Comparison of ENCODE assay signal across 7 cellular contexts in the genomic region with DNA sequence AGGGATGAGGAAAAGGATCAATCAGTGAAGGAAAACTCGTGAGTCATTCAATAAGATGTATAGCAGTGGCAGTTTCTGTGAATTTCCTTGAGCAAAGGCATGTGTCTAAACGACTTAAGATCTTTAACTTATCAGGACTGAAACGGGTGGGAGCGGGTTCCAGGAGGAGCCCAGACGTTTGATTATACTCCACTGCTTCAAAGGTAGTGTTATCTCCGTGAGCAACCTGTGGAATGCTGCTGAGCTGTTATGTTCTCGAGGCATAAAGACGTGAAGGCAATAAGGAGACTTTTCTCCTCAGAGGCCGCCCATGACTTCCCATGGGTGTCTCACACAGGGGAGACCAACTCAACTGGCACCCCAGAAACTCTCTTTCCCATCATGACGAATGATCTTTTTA.
DNase-seq lines count a peak whose midpoint lies in the region; ATAC-seq, FAIRE-seq and TF ChIP-seq lines count a peak whose summit lies in the region.
"Not testable (repeated sequence)": the region's sequence is repeated elsewhere in the genome, so short reads cannot be mapped to it uniquely, and the experiment has no call there.

No MANE protein-coding gene starts in this region.

- not testable (repeated sequence) for H2BK20ac ChIP-seq in H1 (ENCODE audit: low read length)

- not testable (repeated sequence) for H2BK120ac ChIP-seq in H1 (replicated peaks; ENCODE audit: low read depth, low read length); mesendoderm (ENCODE audit: low read depth, low read length); neuronal stem cell (ENCODE audit: low read depth, low read length)

- not testable (repeated sequence) for H3K14ac ChIP-seq in H1 (ENCODE audit: insufficient read length); neuronal stem cell (ENCODE audit: low read length)

- H3K27ac ChIP-seq in GM23338 (ENCODE audit: low read depth); H1 (ENCODE audit: low read depth, low read length); mesendoderm (ENCODE audit: low read depth, low read length); neuronal stem cell (replicated peaks; ENCODE audit: low read length): not testable (repeated sequence)

- H3K23ac ChIP-seq in H1 (ENCODE audit: insufficient read length); mesendoderm (ENCODE audit: low read length); neuronal stem cell (ENCODE audit: low read depth, low read length, poor library complexity): not testable (repeated sequence)

- H3K9me2 ChIP-seq in GM23338 (ENCODE audit: insufficient read depth) = not testable (repeated sequence)

- H2AK5ac ChIP-seq in H1 (ENCODE audit: low read depth, low read length); mesendoderm (ENCODE audit: low read length); neuronal stem cell (ENCODE audit: low read depth, low read length): not testable (repeated sequence)

- H3K23me2 ChIP-seq in H1 (ENCODE audit: low read depth, low read length) = not testable (repeated sequence)

- DNase-seq in Caco-2 (peak; percentile 11 to 62), GM23338 (ENCODE audit: low spot score) (peak; percentile 15), cardiac septum (ENCODE audit: low spot score) (peak; percentile 20), mesendoderm (peak; percentile 77)
- DNase-seq in H1 (ENCODE audit: low read depth in 1 of 2, low spot score in 2 of 2); neuronal stem cell (ENCODE audit: low spot score); urothelium cell line (ENCODE audit: low spot score): not testable (repeated sequence)

- POLR2A ChIA-PET in Caco-2 (lab: Charles Lee); H1 (lab: Charles Lee; ENCODE audit: partially characterized antibody): not testable (repeated sequence)

- not testable (repeated sequence) for H4K5ac ChIP-seq in H1 (ENCODE audit: insufficient read length, low read depth, low read length); mesendoderm (ENCODE audit: low read length)

- H3K27ac Mint-ChIP-seq in Caco-2 (ENCODE audit: unreplicated experiment); GM23338: not testable (repeated sequence)

- 78% methylated on average over 10 of the region's 10 CpGs; no CpG with 5 or more reads in 1 of the 2 experiments for WGBS in H1 (ENCODE audit: extremely low coverage in 1 of 2, insufficient coverage in 1 of 2, insufficient read length in 1 of 2, insufficient replicate concordance in 2 of 2, low coverage in 1 of 2, low lambda C conversion rate in 2 of 2, missing lambda C conversion rate in 1 of 2), 2 experiments
- no CpG with 5 or more reads among the region's 10 CpGs for WGBS in mesendoderm (ENCODE audit: extremely low coverage, insufficient coverage, low lambda C conversion rate)
- no CpG with 5 or more reads among the region's 10 CpGs for WGBS in neuronal stem cell (ENCODE audit: extremely low coverage in 2 of 2, insufficient read length in 2 of 2, insufficient replicate concordance in 1 of 2), 2 donors

- peak overlapping the region; percentile 32 for H3K4me3 Mint-ChIP-seq in Caco-2 (ENCODE audit: unreplicated experiment)
- H3K4me3 Mint-ChIP-seq in GM23338 = not testable (repeated sequence)

- H3K4me1 ChIP-seq in Caco-2; GM23338 (ENCODE audit: insufficient read depth); H1 (replicated peaks in 1 of 4; ENCODE audit: control insufficient read depth in 3 of 4, insufficient read depth in 4 of 4, low read length in 3 of 4); mesendoderm (ENCODE audit: control insufficient read depth, low read depth, low read length); neuronal stem cell (ENCODE audit: control insufficient read depth in 2 of 2, insufficient read depth in 1 of 2, low read depth in 1 of 2, low read length in 2 of 2): not testable (repeated sequence)

- not testable (repeated sequence) for H3K56ac ChIP-seq in H1 (replicated peaks; ENCODE audit: insufficient read length, low read depth, low read length); mesendoderm (ENCODE audit: low read length)

- H4K20me1 ChIP-seq in GM23338 (replicated peaks; ENCODE audit: insufficient read depth); H1 (replicated peaks in 1 of 2; ENCODE audit: control insufficient read depth in 1 of 2, insufficient read depth in 2 of 2, low read length in 2 of 2): not testable (repeated sequence)

- H3K9me3 Mint-ChIP-seq in Caco-2 (ENCODE audit: unreplicated experiment) = peaks cover 19% of the 10 kb centered on the region
- peaks cover 29% of the 10 kb centered on the region for H3K9me3 Mint-ChIP-seq in GM23338

- not testable (repeated sequence) for H3K4me3 ChIP-seq in Caco-2 (ENCODE audit: low read depth, low read length); GM23338; H1 (ENCODE audit: extremely low read depth in 1 of 4, insufficient read depth in 2 of 4, low read depth in 3 of 4, low read length in 4 of 4); mesendoderm (ENCODE audit: low read length); neuronal stem cell (ENCODE audit: low read length in 2 of 2)

- not testable (repeated sequence) for H3K36me3 Mint-ChIP-seq in Caco-2 (ENCODE audit: insufficient read depth, unreplicated experiment)
- peaks cover 15% of the 10 kb centered on the region; the same call in 2 of the 3 replicates for H3K36me3 Mint-ChIP-seq in GM23338 (ENCODE audit: low read depth)

- intact Hi-C loops in Caco-2 (cut with micrococcal nuclease; ENCODE audit: unreplicated experiment); cardiac septum (cut with DNase I): not testable (repeated sequence)

- H3K9me3 ChIP-seq in Caco-2 (peaks cover 12% of the 10 kb centered on the region; the same call in 1 of the 2 replicates), H1 (ENCODE audit: insufficient read depth in 2 of 2, low read depth in 1 of 2, low read length in 1 of 2) (peaks cover 11 to 14% of the 10 kb centered on the region in 2 experiments)
- not testable (repeated sequence) for H3K9me3 ChIP-seq in neuronal stem cell (replicated peaks in 1 of 2; ENCODE audit: control insufficient read depth in 2 of 2, insufficient read depth in 1 of 2, low read depth in 1 of 2, low read length in 2 of 2)

- not testable (repeated sequence) for H2BK5ac ChIP-seq in H1 (ENCODE audit: low read depth, low read length); mesendoderm (ENCODE audit: low read length); neuronal stem cell (ENCODE audit: low read length)

- H3K27me3 Mint-ChIP-seq in Caco-2 (ENCODE audit: insufficient read depth, unreplicated experiment); GM23338 (ENCODE audit: insufficient read depth, low read depth, poor library complexity): not testable (repeated sequence)

- not testable (repeated sequence) for TF ChIP-seq EP300 in H1 (IDR thresholded peaks at IDR 0.05; ENCODE audit: borderline replicate concordance in 1 of 2, low read depth in 2 of 2, low read length in 2 of 2)

- H3K4me1 Mint-ChIP-seq in Caco-2 (ENCODE audit: low read depth, unreplicated experiment); GM23338: not testable (repeated sequence)

- not testable (repeated sequence) for TF ChIP-seq POLR2A in H1 (IDR thresholded peaks at IDR 0.05; ENCODE audit: control extremely low read depth in 1 of 2, low read depth in 2 of 2, low read length in 2 of 2)

- not testable (repeated sequence) for H4K8ac ChIP-seq in H1 (ENCODE audit: extremely low read depth, insufficient read depth, low read length); mesendoderm (ENCODE audit: low read depth, low read length); neuronal stem cell (ENCODE audit: low read depth, low read length)

- H3K79me1 ChIP-seq in H1 (ENCODE audit: low read depth, low read length); mesendoderm (ENCODE audit: low read length); neuronal stem cell (ENCODE audit: low read depth, low read length): not testable (repeated sequence)

- H3F3A ChIP-seq in GM23338 (replicated peaks; ENCODE audit: low read depth) = not testable (repeated sequence)

- ATAC-seq in GM23338 = not testable (repeated sequence)

- TF ChIP-seq CTCF in Caco-2 (IDR thresholded peaks at IDR 0.05; ENCODE audit: insufficient read depth in 1 of 2, low read depth in 1 of 2, low read length in 1 of 2, severe bottlenecking in 1 of 2, unreplicated experiment in 1 of 2); GM23338 (conservative IDR thresholded peaks at IDR 0.05; ENCODE audit: low read depth in 2 of 2); H1 (IDR thresholded peaks at IDR 0.05; ENCODE audit: control extremely low read depth in 1 of 3, insufficient read depth in 1 of 3, low read depth in 1 of 3, low read length in 3 of 3): not testable (repeated sequence)

- H3K4me2 ChIP-seq in GM23338; H1 (ENCODE audit: insufficient read depth in 1 of 2, low read depth in 2 of 2, low read length in 2 of 2); mesendoderm (ENCODE audit: low read length); neuronal stem cell (ENCODE audit: insufficient read depth, low read length, poor library complexity, severe bottlenecking): not testable (repeated sequence)

- CTCF ChIA-PET in Caco-2 (lab: Charles Lee); H1 (lab: Charles Lee; ENCODE audit: partially characterized antibody): not testable (repeated sequence)

- BruUV-seq in Caco-2 (replicated peaks; lab: Mats Ljungman, UMichigan) = not testable (repeated sequence)

- H4K91ac ChIP-seq in H1 (replicated peaks; ENCODE audit: insufficient read length, low read length); neuronal stem cell (ENCODE audit: low read depth, low read length, poor library complexity): not testable (repeated sequence)

- H3K4ac ChIP-seq in H1 (replicated peaks; ENCODE audit: insufficient read length, low read depth, low read length); mesendoderm (ENCODE audit: low read depth, low read length); neuronal stem cell (ENCODE audit: low read length): not testable (repeated sequence)

- not testable (repeated sequence) for FAIRE-seq in H1 (lab: Jason Lieb, UNC)
- FAIRE-seq in urothelium cell line (lab: Jason Lieb, UNC) = peak; percentile 53

- not testable (repeated sequence) for H2AFZ ChIP-seq in GM23338
- H2AFZ ChIP-seq in H1 (ENCODE audit: low read length) (peak overlapping the region; percentile 17; the same call in 1 of the 2 replicates), neuronal stem cell (ENCODE audit: low read length) (peak overlapping the region; percentile 17)

- H2BK15ac ChIP-seq in H1 (ENCODE audit: low read length); mesendoderm (replicated peaks; ENCODE audit: low read depth); neuronal stem cell (ENCODE audit: low read length): not testable (repeated sequence)

- not testable (repeated sequence) for H3K18ac ChIP-seq in H1 (ENCODE audit: extremely low read depth, low read length); mesendoderm (ENCODE audit: low read length); neuronal stem cell (ENCODE audit: low read length)

- H3K27me3 ChIP-seq in Caco-2 (replicated peaks; ENCODE audit: control insufficient read depth, insufficient read depth, low read length); GM23338 (ENCODE audit: insufficient read depth); H1 (replicated peaks in 1 of 4; ENCODE audit: control insufficient read depth in 3 of 4, extremely low read depth in 1 of 4, insufficient read depth in 3 of 4, low read length in 3 of 4); mesendoderm (ENCODE audit: insufficient read depth, low read length, poor library complexity); neuronal stem cell (ENCODE audit: control insufficient read depth in 3 of 3, insufficient read depth in 3 of 3, low read depth in 1 of 3, low read length in 3 of 3): not testable (repeated sequence)

- TF ChIP-seq RAD21 in H1 (IDR thresholded peaks at IDR 0.05 in 1 of 2, conservative IDR thresholded peaks at IDR 0.05 in 1 of 2; ENCODE audit: low read depth in 2 of 2, low read length in 2 of 2) = not testable (repeated sequence)

- H2BK12ac ChIP-seq in H1 (ENCODE audit: low read depth, low read length); neuronal stem cell (ENCODE audit: low read length): not testable (repeated sequence)

- H3K36me3 ChIP-seq in Caco-2 (ENCODE audit: control insufficient read depth, insufficient read depth, low read length); H1 (ENCODE audit: control insufficient read depth in 2 of 4, insufficient read depth in 4 of 4, low read length in 3 of 4); mesendoderm (ENCODE audit: control insufficient read depth, insufficient read depth, low read length); neuronal stem cell (replicated peaks in 1 of 2; ENCODE audit: control insufficient read depth in 2 of 2, insufficient read depth in 2 of 2, low read length in 2 of 2): not testable (repeated sequence)
- 0 out of 2 replicates have a peak, but pooled peaks cover 10% of the 10 kb centered on the region for H3K36me3 ChIP-seq in GM23338 (ENCODE audit: insufficient read depth)

- H3K9ac ChIP-seq in H1 (replicated peaks in 1 of 4; ENCODE audit: extremely low read depth in 1 of 4, low read depth in 3 of 4, low read length in 3 of 4); mesendoderm (ENCODE audit: low read length); neuronal stem cell (ENCODE audit: low read depth, low read length, poor library complexity): not testable (repeated sequence)

- H3K79me2 ChIP-seq in GM23338 (replicated peaks; ENCODE audit: insufficient read depth); H1 (ENCODE audit: control insufficient read depth in 1 of 2, insufficient read depth in 2 of 2, low read length in 2 of 2); mesendoderm (ENCODE audit: control insufficient read depth, insufficient read depth, low read length): not testable (repeated sequence)
